Comparison of ENCODE assay signal across 8 cellular contexts in the genomic region with DNA sequence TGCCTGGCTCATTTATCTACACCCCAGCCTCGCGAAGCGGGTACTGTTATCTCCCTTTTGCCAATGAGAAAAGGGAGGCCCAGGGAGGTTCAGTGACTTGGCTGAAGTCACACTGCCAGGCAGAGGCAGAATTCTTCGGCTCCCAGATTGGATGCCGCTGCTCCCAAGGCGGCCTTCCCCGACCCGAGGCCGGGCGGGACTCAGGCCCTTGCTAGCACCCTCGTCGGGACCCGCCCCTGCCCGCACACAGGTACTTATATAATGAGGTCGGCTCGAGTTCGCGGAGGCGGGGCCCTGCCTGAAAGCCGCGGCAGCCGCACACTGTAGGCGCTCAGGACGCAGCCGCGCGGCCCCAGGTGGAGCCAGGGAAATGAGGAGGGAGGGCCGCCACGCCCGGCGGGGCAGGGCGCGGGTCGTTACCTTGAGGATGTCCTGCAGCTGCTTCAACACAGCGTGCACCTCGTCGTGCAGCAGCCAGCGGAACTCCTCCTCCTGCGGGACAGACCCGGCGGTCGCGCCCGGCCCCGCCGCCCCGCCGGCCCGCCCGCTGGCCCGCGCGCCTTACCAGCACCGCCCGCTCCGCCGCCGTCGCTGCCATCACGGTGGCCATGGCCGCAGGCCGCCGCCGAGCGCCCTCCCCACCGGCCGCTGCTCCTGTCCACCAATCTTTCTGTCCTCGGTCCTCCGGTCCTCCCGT. TPM values are rescaled to one million over a fixed set of nuclear protein-coding genes. Genes with fewer than 3 reads are reported as not detected.
A peak's percentile ranks its signal among the peaks of the same experiment; 100 is the strongest.
DNase-seq lines count a peak whose midpoint lies in the region; ATAC-seq and TF ChIP-seq lines count a peak whose summit lies in the region.

A gene with protein sequence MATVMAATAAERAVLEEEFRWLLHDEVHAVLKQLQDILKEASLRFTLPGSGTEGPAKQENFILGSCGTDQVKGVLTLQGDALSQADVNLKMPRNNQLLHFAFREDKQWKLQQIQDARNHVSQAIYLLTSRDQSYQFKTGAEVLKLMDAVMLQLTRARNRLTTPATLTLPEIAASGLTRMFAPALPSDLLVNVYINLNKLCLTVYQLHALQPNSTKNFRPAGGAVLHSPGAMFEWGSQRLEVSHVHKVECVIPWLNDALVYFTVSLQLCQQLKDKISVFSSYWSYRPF (minus strand): TSS at position 672 of the 697 bp plus-strand sequence. CDS start 62 bp downstream, at position 610.

- H3K4me3 ChIP-seq in epithelial cell of proximal tubule (ENCODE audit: low read depth, low read length) (peak within 1 kb of the TSS; percentile 72), mucosa of stomach (ENCODE audit: low read length) (peak within 1 kb of the TSS; percentile 60)

- no peaks in the 10 kb centered on the region for H3K36me3 ChIP-seq in mucosa of stomach (ENCODE audit: control insufficient read depth, insufficient read depth, low read length)

- H3K9me3 ChIP-seq in mucosa of stomach (ENCODE audit: control insufficient read depth, low read length): no peaks in the 10 kb centered on the region

- DNase-seq in COR-L47 (lab: John Stamatoyannopoulos, UW) (peak; percentile 72), HT-29 (ENCODE audit: low spot score) (peak; percentile 93), NOMO-1 treated with DMSO at 0.1 percent for 48 hours (lab: John Stamatoyannopoulos, UW; ENCODE audit: unreplicated experiment) (peak; percentile 56), activated T-cell treated with anti-CD3 and anti-CD28 coated beads for 4 hours (peak; percentile 56), epithelial cell of proximal tubule (ENCODE audit: low read depth) (no peak)
- peak; percentile 79 for DNase-seq in stimulated activated CD8-positive, alpha-beta memory T cell treated with anti-CD3 and anti-CD28 coated beads, Interleukin-4, amount 100 ng/mL, for 48 hours

- H3K27me3 ChIP-seq in mucosa of stomach (ENCODE audit: control insufficient read depth, insufficient read depth, low read length): no peaks in the 10 kb centered on the region

- H3K4me1 ChIP-seq in mucosa of stomach (ENCODE audit: control insufficient read depth, insufficient read depth, low read length): peaks cover 25% of the 10 kb centered on the region

- ATAC-seq in GM21360 (IDR thresholded peaks at IDR 0.05; ENCODE audit: unreplicated experiment): peak; percentile 47

- no peak for TF ChIP-seq CTCF in epithelial cell of proximal tubule (conservative IDR thresholded peaks at IDR 0.05; ENCODE audit: low read depth, low read length)

- peak within 1 kb of the TSS; percentile 70 for H3K9ac ChIP-seq in mucosa of stomach (ENCODE audit: low read length)

RNA-seq across cellular contexts. Expression of the gene that starts here (rescaled TPM):
- 66.0 and 85.8 TPM in 2 replicates for total RNA-seq in HT-29 (2014; rRNA removed; shearing (Covaris generic))
- 18.8 and 39.6 TPM in 2 replicates for total RNA-seq in epithelial cell of proximal tubule
